ENCODE assay signal across 27 cellular contexts in genomic region chr13:65768545-65768944, GRCh38.
DNase-seq lines count a peak whose midpoint lies in the region; ATAC-seq, FAIRE-seq and TF ChIP-seq lines count a peak whose summit lies in the region.
"Had no signal": no experiment of that assay in that cellular context is flagged by ENCODE, and none has a peak within 500 bp of the region (broad histone marks: within the 10 kb centered on the region; RNA-seq: fewer than 3 reads in every experiment).

No MANE protein-coding gene starts in this region.

- no peak overlapping the region for H3K4ac ChIP-seq in trophoblast cell (ENCODE audit: low read depth, low read length)

- CTCF ChIA-PET in HEK293T (lab: Yijun Ruan, JAX): no interaction called here
- CTCF ChIA-PET in K562 (lab: Yijun Ruan, JAX; ENCODE audit: low intra/inter-chr PET ratio): no interaction called here

- TF ChIP-seq EP300 in K562 (IDR thresholded peaks at IDR 0.05; ENCODE audit: low read length): no peak

- TF ChIP-seq CTCF in K562 (IDR thresholded peaks at IDR 0.05 in 2 of 3, conservative IDR thresholded peaks at IDR 0.05 in 1 of 3; ENCODE audit: insufficient read depth in 2 of 3, low read depth in 1 of 3, low read length in 3 of 3) (no peak), WERI-Rb-1 (IDR thresholded peaks at IDR 0.05; ENCODE audit: low read depth, low read length) (no peak)

- H3K14ac ChIP-seq in trophoblast cell (ENCODE audit: low read length): no peak overlapping the region

- H3K36me3 Mint-ChIP-seq in effector memory CD8-positive, alpha-beta T cell (ENCODE audit: insufficient read depth): no peaks in the 10 kb centered on the region
- H3K36me3 Mint-ChIP-seq: CD4-positive, alpha-beta memory T cell had no signal

- no peaks in the 10 kb centered on the region for H3K27me3 Mint-ChIP-seq in effector memory CD8-positive, alpha-beta T cell
- H3K27me3 Mint-ChIP-seq: CD4-positive, alpha-beta memory T cell had no signal

- H3K36me3 ChIP-seq in K562 (ENCODE audit: control insufficient read depth, insufficient read depth, low read length): no peaks in the 10 kb centered on the region
- no peaks in the 10 kb centered on the region for H3K36me3 ChIP-seq in trophoblast cell (ENCODE audit: control insufficient read depth in 1 of 2, insufficient read depth in 2 of 2, low read length in 2 of 2)
- H3K36me3 ChIP-seq in WERI-Rb-1: no peaks in the 10 kb centered on the region
- H3K36me3 ChIP-seq: BLaER1, HAP-1 had no signal

- POLR2A ChIA-PET in HEK293T (lab: Yijun Ruan, JAX) (no interaction called here), K562 (lab: Yijun Ruan, JAX) (no interaction called here)

- H3K4me1 Mint-ChIP-seq in effector memory CD8-positive, alpha-beta T cell (ENCODE audit: low read depth in 2 of 2): no peaks in the 10 kb centered on the region
- H3K4me1 Mint-ChIP-seq: CD4-positive, alpha-beta memory T cell had no signal

- H3K27ac ChIP-seq in K562 (ENCODE audit: extremely low read depth, low read depth, low read length) (no peak overlapping the region), trophoblast cell (ENCODE audit: low read depth, low read length) (no peak overlapping the region), WERI-Rb-1 (no peak overlapping the region)
- H3K27ac ChIP-seq: BLaER1, HL-60 had no signal

- no peak overlapping the region for H2BK120ac ChIP-seq in trophoblast cell (ENCODE audit: insufficient read depth, low read length, poor library complexity)

- no peaks in the 10 kb centered on the region for H4K20me1 ChIP-seq in K562 (replicated peaks; ENCODE audit: control insufficient read depth, insufficient read depth, low read length)
- H4K20me1 ChIP-seq: BLaER1 had no signal

- H2BK12ac ChIP-seq in trophoblast cell (ENCODE audit: low read length): no peak overlapping the region

- no peak overlapping the region for H4K91ac ChIP-seq in trophoblast cell (ENCODE audit: low read depth, low read length)

- H3K4me3 Mint-ChIP-seq in effector memory CD8-positive, alpha-beta T cell: no peak overlapping the region
- H3K4me3 Mint-ChIP-seq: CD4-positive, alpha-beta memory T cell had no signal

- no peak overlapping the region for H2AK5ac ChIP-seq in trophoblast cell (ENCODE audit: low read length)

- H3K4me3 ChIP-seq in K562 (no peak overlapping the region), trophoblast cell (ENCODE audit: low read depth, low read length) (no peak overlapping the region), WERI-Rb-1 (ENCODE audit: low read depth, low read length) (no peak overlapping the region)
- H3K4me3 ChIP-seq: BLaER1, HAP-1 had no signal

- H3K23ac ChIP-seq in trophoblast cell (ENCODE audit: low read length): no peak overlapping the region

- no peak overlapping the region for H3K18ac ChIP-seq in trophoblast cell (ENCODE audit: low read length)

- no peaks in the 10 kb centered on the region for H3K79me1 ChIP-seq in trophoblast cell (ENCODE audit: low read length)

- no peak for FAIRE-seq in K562 (lab: Jason Lieb, UNC)
- FAIRE-seq: GM18507, GM19239, HepG2 had no signal

- no peak for DNase-seq in HEK293T (ENCODE audit: extremely low spot score)
- DNase-seq in K562 (ENCODE audit: extremely low read depth in 1 of 4, low spot score in 3 of 4): peak in 1 of 4 experiments; percentile 1
- peak; percentile 12 for DNase-seq in iPS-NIHi7 (ENCODE audit: extremely low spot score)
- no peak for DNase-seq in trophoblast cell
- DNase-seq in WERI-Rb-1: no peak
- DNase-seq in pons (ENCODE audit: low spot score): no peak
- DNase-seq in effector memory CD8-positive, alpha-beta T cell: no peak
- DNase-seq: ACHN; CD4-positive, alpha-beta memory T cell; DMS153; KBM-7; MM.1S; NCI-H1048; NCI-H1417 treated with DMSO at 0.1 percent for 48 hours; NCI-H1930; NCI-H345; NCI-H524 treated with DMSO at 0.1 percent for 48 hours; NCI-H82; SW 1271 had no signal

- no peak overlapping the region for H3K9ac ChIP-seq in K562 (ENCODE audit: insufficient read depth in 1 of 2, low read depth in 2 of 2, low read length in 2 of 2)
- no peak overlapping the region for H3K9ac ChIP-seq in trophoblast cell (ENCODE audit: low read length)
- H3K9ac ChIP-seq: BLaER1 had no signal

- no peak overlapping the region for H2BK5ac ChIP-seq in trophoblast cell (ENCODE audit: low read depth, low read length, poor library complexity)

- in situ Hi-C loops in K562 (cut with MboI): no loop called here

- H2AFZ ChIP-seq in K562 (ENCODE audit: low read depth, low read length) (no peak overlapping the region), trophoblast cell (ENCODE audit: insufficient read depth, low read length, poor library complexity) (no peak overlapping the region)

- intact Hi-C loops in K562 (cut with micrococcal nuclease): no loop called here

- no peaks in the 10 kb centered on the region for H3K4me1 ChIP-seq in K562 (replicated peaks in 1 of 2; ENCODE audit: control insufficient read depth in 2 of 2, insufficient read depth in 2 of 2, low read length in 2 of 2)
- no peaks in the 10 kb centered on the region for H3K4me1 ChIP-seq in trophoblast cell (ENCODE audit: control insufficient read depth in 1 of 2, insufficient read depth in 2 of 2, low read length in 2 of 2)
- H3K4me1 ChIP-seq: BLaER1 had no signal

- 0% methylated on average over 5 of the region's 6 CpGs for WGBS in K562 (ENCODE audit: insufficient coverage, low coverage, missing lambda C conversion rate)
- no CpG with 5 or more reads among the region's 6 CpGs for WGBS in trophoblast cell (ENCODE audit: extremely low coverage, insufficient coverage, insufficient read length)

- H3K4me2 ChIP-seq in K562 (ENCODE audit: insufficient read depth, low read length) (no peak overlapping the region), trophoblast cell (ENCODE audit: low read length) (peak overlapping the region; percentile 8)
- H3K4me2 ChIP-seq: BLaER1 had no signal

- H3K27ac Mint-ChIP-seq in effector memory CD8-positive, alpha-beta T cell: no peak overlapping the region
- H3K27ac Mint-ChIP-seq: CD4-positive, alpha-beta memory T cell had no signal

- no peak overlapping the region for H4K8ac ChIP-seq in trophoblast cell (ENCODE audit: low read depth, low read length)

- BruUV-seq in K562 (replicated peaks; lab: Mats Ljungman, UMichigan): no TSS peak

- ATAC-seq in K562: no peak
- ATAC-seq in GM19023 (IDR thresholded peaks at IDR 0.05; ENCODE audit: unreplicated experiment): no peak
- no peak for ATAC-seq in effector memory CD8-positive, alpha-beta T cell (replicated peaks)
- ATAC-seq: HepG2, Right ventricle myocardium inferior had no signal

- H3K27me3 ChIP-seq in K562 (ENCODE audit: control insufficient read depth in 2 of 2, insufficient read depth in 2 of 2, low read length in 2 of 2) (no peaks in the 10 kb centered on the region), trophoblast cell (ENCODE audit: insufficient read depth, low read length) (no peaks in the 10 kb centered on the region), WERI-Rb-1 (ENCODE audit: insufficient read depth, low read depth, severe bottlenecking) (no peaks in the 10 kb centered on the region)
- H3K27me3 ChIP-seq: BLaER1 had no signal

- no peaks in the 10 kb centered on the region for H3K9me1 ChIP-seq in K562 (ENCODE audit: control insufficient read depth, insufficient read depth, low read length)

- H3K9me3 ChIP-seq in K562 (replicated peaks; ENCODE audit: control insufficient read depth, insufficient read depth, low read depth, low read length) (no peaks in the 10 kb centered on the region), trophoblast cell (ENCODE audit: insufficient read depth, low read depth, low read length) (no peaks in the 10 kb centered on the region), WERI-Rb-1 (ENCODE audit: severe bottlenecking) (no peaks in the 10 kb centered on the region)
- H3K9me3 ChIP-seq: HAP-1 had no signal

- no peak for TF ChIP-seq RAD21 in K562 (CRISPR knock-in tag; conservative IDR thresholded peaks at IDR 0.05 in 1 of 2, IDR thresholded peaks at IDR 0.05 in 1 of 2)

- TF ChIP-seq POLR2A in K562 (conservative IDR thresholded peaks at IDR 0.05): no peak

- no peak overlapping the region for H4K12ac ChIP-seq in trophoblast cell (ENCODE audit: low read depth, low read length)

- peaks cover 6 to 11% of the 10 kb centered on the region in 2 donors for H3K9me3 Mint-ChIP-seq in effector memory CD8-positive, alpha-beta T cell

- H3K79me2 ChIP-seq in K562 (ENCODE audit: control insufficient read depth, insufficient read depth, low read length) (no peaks in the 10 kb centered on the region), trophoblast cell (ENCODE audit: control insufficient read depth, insufficient read depth, low read length, poor library complexity) (no peaks in the 10 kb centered on the region)

TF ChIP-seq in HEK293T, 16 proteins besides CTCF, POLR2A, EP300 and RAD21:
- TF ChIP-seq BHLHE40 (IDR thresholded peaks at IDR 0.05; ENCODE audit: borderline replicate concordance): no peak
- TF ChIP-seq HDGF (IDR thresholded peaks at IDR 0.05; ENCODE audit: borderline replicate concordance): no peak
- TF ChIP-seq, protein P1, sequence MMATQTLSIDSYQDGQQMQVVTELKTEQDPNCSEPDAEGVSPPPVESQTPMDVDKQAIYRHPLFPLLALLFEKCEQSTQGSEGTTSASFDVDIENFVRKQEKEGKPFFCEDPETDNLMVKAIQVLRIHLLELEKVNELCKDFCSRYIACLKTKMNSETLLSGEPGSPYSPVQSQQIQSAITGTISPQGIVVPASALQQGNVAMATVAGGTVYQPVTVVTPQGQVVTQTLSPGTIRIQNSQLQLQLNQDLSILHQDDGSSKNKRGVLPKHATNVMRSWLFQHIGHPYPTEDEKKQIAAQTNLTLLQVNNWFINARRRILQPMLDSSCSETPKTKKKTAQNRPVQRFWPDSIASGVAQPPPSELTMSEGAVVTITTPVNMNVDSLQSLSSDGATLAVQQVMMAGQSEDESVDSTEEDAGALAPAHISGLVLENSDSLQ (IDR thresholded peaks at IDR 0.05): peak; percentile 68

TF ChIP-seq in K562, 482 proteins besides CTCF, POLR2A, EP300 and RAD21 (continues in another document):
- TF ChIP-seq, protein P2, sequence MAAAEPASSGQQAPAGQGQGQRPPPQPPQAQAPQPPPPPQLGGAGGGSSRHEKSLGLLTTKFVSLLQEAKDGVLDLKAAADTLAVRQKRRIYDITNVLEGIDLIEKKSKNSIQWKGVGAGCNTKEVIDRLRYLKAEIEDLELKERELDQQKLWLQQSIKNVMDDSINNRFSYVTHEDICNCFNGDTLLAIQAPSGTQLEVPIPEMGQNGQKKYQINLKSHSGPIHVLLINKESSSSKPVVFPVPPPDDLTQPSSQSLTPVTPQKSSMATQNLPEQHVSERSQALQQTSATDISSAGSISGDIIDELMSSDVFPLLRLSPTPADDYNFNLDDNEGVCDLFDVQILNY (CRISPR knock-in tag; IDR thresholded peaks at IDR 0.05): no peak
- TF ChIP-seq, protein P1 (IDR thresholded peaks at IDR 0.05): 0 out of 2 replicates have a peak, but pooled peaks have one; percentile 12
- no peak for TF ChIP-seq TCF3 (CRISPR knock-in tag; IDR thresholded peaks at IDR 0.05)
